8 cellular contexts compared by ENCODE assay signal in the genomic region with DNA sequence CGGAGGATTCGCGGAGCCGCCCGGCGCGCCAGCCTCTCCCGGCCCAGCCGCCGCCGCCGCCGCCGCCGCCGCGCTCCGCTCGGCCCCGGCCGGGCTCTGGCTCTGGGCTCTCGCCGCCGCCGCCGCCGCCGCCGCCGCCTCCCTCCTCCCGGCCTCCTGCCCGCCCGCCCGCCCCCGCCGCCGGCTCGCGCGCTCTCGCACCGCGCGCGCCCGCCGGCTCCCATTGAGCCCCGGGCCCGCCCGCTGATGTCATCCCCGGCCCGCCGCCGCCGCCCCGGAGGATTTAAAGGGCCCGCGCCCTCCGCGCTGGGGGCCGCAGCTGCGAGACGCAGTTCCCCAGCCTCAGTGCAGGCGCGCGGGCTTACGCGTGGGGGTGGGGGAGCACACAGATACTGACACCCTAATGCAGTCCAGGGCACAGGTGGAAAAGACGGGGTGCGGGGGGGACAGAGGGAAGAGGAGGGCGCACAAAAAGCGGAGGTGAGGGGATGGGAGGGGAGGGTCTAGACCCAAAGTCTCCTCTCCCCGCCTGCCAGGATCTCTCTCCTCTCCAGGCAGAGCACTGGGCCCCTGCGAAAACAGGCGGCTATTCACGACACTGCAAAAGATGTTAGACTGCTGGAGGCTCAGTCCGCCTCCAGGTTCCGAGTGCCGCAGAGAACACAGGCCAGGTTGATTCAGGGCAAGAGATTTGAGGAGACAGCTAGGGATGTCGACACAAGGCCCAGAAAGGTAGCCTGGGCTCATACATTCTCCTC. TPM values are rescaled to one million over a fixed set of nuclear protein-coding genes. Genes with fewer than 3 reads are reported as not detected.
A peak's percentile ranks its signal among the peaks of the same experiment; 100 is the strongest.
DNase-seq lines count a peak whose midpoint lies in the region; ATAC-seq and TF ChIP-seq lines count a peak whose summit lies in the region.

A gene (minus strand): TSS at position 197 of the 758 bp plus-strand sequence. CDS start 3,276 bp downstream, outside the sequence.

- no peaks in the 10 kb centered on the region for H3K27me3 ChIP-seq in A673 (replicated peaks; ENCODE audit: insufficient read depth, low read depth, low read length, poor library complexity)

- peaks cover 44% of the 10 kb centered on the region for H3K4me1 ChIP-seq in A673 (ENCODE audit: insufficient read depth, low read length, poor library complexity, severe bottlenecking)

- POLR2A ChIA-PET in A673 (lab: Charles Lee; ENCODE audit: low non-redundant PET) = interaction anchor here (0.6 kb wide), 1 partner anchor 26 kb away, joined by 4 read pairs; no protein-coding TSS in a partner anchor

- H3K9me3 ChIP-seq in A673 (ENCODE audit: low read depth, low read length, poor library complexity, severe bottlenecking) = no peaks in the 10 kb centered on the region

- intact Hi-C loops in A673 (cut with micrococcal nuclease; ENCODE audit: unreplicated experiment) = no loop called here

- peak within 1 kb of the TSS; percentile 97 for H3K27ac ChIP-seq in A673 (ENCODE audit: low read depth, low read length, poor library complexity, severe bottlenecking)

- CTCF ChIA-PET in A673 (lab: Charles Lee) = no interaction called here

- DNase-seq in A673 (ENCODE audit: low spot score) (peak; percentile 80), NCI-H1092 treated with DMSO at 0.1 percent for 48 hours (lab: John Stamatoyannopoulos, UW) (peak; percentile 55), choroid plexus epithelial cell (ENCODE audit: low read depth) (peak; percentile 59), kidney tubule cell (ENCODE audit: low spot score) (peak; percentile 74)
- DNase-seq in activated CD4-positive, alpha-beta T cell treated with anti-CD3 and anti-CD28 coated beads for 4 hours = peak; percentile 71
- DNase-seq in stimulated activated CD4-positive, alpha-beta T cell treated with anti-CD3 and anti-CD28 coated beads, Interleukin-15, amount 100 ng/mL, for 24 hours = peak; percentile 81

- H3K4me3 ChIP-seq in A673 (ENCODE audit: low read depth, low read length, poor library complexity, severe bottlenecking) (peak within 1 kb of the TSS; percentile 80), choroid plexus epithelial cell (ENCODE audit: low read depth, low read length) (peak within 1 kb of the TSS; percentile 79)

- peaks cover 9% of the 10 kb centered on the region for H3K36me3 ChIP-seq in A673 (ENCODE audit: insufficient read depth, low read length, poor library complexity, severe bottlenecking)

- BruUV-seq in A673 (replicated peaks; lab: Mats Ljungman, UMichigan) = no TSS peak

- TF ChIP-seq CTCF in A673 (conservative IDR thresholded peaks at IDR 0.05; ENCODE audit: low read depth, low read length) (no peak), choroid plexus epithelial cell (conservative IDR thresholded peaks at IDR 0.05; ENCODE audit: low read depth, low read length) (no peak)

- peak; percentile 44 for ATAC-seq in GM19023 (IDR thresholded peaks at IDR 0.05; ENCODE audit: unreplicated experiment)
- no peak for ATAC-seq in GM18868 (IDR thresholded peaks at IDR 0.05; ENCODE audit: unreplicated experiment)

RNA-seq across cellular contexts. Expression of the gene that starts here (rescaled TPM):
- total RNA-seq in A673 (2021) = 196 and 200 TPM in 2 replicates
